34 cellular contexts compared by ENCODE assay signal in genomic region chr2:103284750-103285149, GRCh38.
"Had no signal": no experiment of that assay in that cellular context is flagged by ENCODE, and none has a peak within 500 bp of the region (broad histone marks: within the 10 kb centered on the region; RNA-seq: fewer than 3 reads in every experiment).

No MANE protein-coding gene starts in this region.

- H3K9me3 Mint-ChIP-seq: nephron progenitor cell had no signal

- H3K27ac Mint-ChIP-seq: activated naive CD4-positive, alpha-beta T cell treated with anti-CD3 and anti-CD28 coated beads, Interleukin-2, amount 10 ng/mL, durations not matched to agents 7 days and 5 days; activated naive CD8-positive, alpha-beta T cell treated with anti-CD3 and anti-CD28 coated beads, Interleukin-2, amount 10 ng/mL, durations not matched to agents 7 days and 5 days; activated T-cell treated with anti-CD3 and anti-CD28 coated beads, Interleukin-2, amount 50 U/mL, for 24 hours; naive B cell; nephron progenitor cell; stimulated activated effector memory CD8-positive, alpha-beta T cell treated with anti-CD3 and anti-CD28 coated beads, Interleukin-12 subunit alpha, Interleukin-12 subunit beta, amount 100 ng/mL, for 72 hours; stimulated activated naive CD8-positive, alpha-beta T cell treated with anti-CD3 and anti-CD28 coated beads, Interleukin-15, Interleukin-2, amounts not matched to agents 100 ng/mL and 50 ng/mL, for 24 hours had no signal

- H3K4me1 Mint-ChIP-seq: activated naive CD4-positive, alpha-beta T cell treated with anti-CD3 and anti-CD28 coated beads, Interleukin-2, amount 10 ng/mL, durations not matched to agents 7 days and 5 days; activated naive CD8-positive, alpha-beta T cell treated with anti-CD3 and anti-CD28 coated beads, Interleukin-2, amount 10 ng/mL, durations not matched to agents 7 days and 5 days; naive B cell; stimulated activated effector memory CD8-positive, alpha-beta T cell treated with anti-CD3 and anti-CD28 coated beads, Interleukin-12 subunit alpha, Interleukin-12 subunit beta, amount 100 ng/mL, for 72 hours had no signal

- H3K27me3 ChIP-seq: ascending aorta, cardiac muscle cell, colonic mucosa, ovary, sigmoid colon had no signal

- ATAC-seq: activated CD4-positive, CD25-positive, alpha-beta regulatory T cell treated with anti-CD3 and anti-CD28 coated beads, Interleukin-2, amount 50 U/mL, for 24 hours; esophagus mucosa; heart right ventricle; left cardiac atrium; left ventricle myocardium superior; stimulated activated effector memory CD8-positive, alpha-beta T cell treated with anti-CD3 and anti-CD28 coated beads, Interleukin-12 subunit alpha, Interleukin-12 subunit beta, amount 100 ng/mL, for 72 hours had no signal

- H3K36me3 ChIP-seq: ascending aorta, cardiac muscle cell, colonic mucosa, heart right ventricle, ovary, prostate gland, sigmoid colon, thoracic aorta had no signal

- H3K4me3 ChIP-seq: ascending aorta, cardiac muscle cell, colonic mucosa, heart right ventricle, ovary, prostate gland, sigmoid colon, thoracic aorta had no signal

- H3K4me1 ChIP-seq: ascending aorta, colonic mucosa, heart right ventricle, prostate gland, sigmoid colon had no signal

- H3K27me3 Mint-ChIP-seq: activated naive CD4-positive, alpha-beta T cell treated with anti-CD3 and anti-CD28 coated beads, Interleukin-2, amount 10 ng/mL, durations not matched to agents 7 days and 5 days; activated naive CD8-positive, alpha-beta T cell treated with anti-CD3 and anti-CD28 coated beads, Interleukin-2, amount 10 ng/mL, durations not matched to agents 7 days and 5 days; activated T-cell treated with anti-CD3 and anti-CD28 coated beads, Interleukin-2, amount 50 U/mL, for 24 hours; brain; naive B cell; stimulated activated naive CD8-positive, alpha-beta T cell treated with anti-CD3 and anti-CD28 coated beads, Interleukin-15, Interleukin-2, amounts not matched to agents 100 ng/mL and 50 ng/mL, for 24 hours had no signal

- H3K9me3 ChIP-seq: ascending aorta, colonic mucosa, heart right ventricle, ovary, prostate gland, sigmoid colon, thoracic aorta had no signal

- H3K4me3 Mint-ChIP-seq: activated naive CD4-positive, alpha-beta T cell treated with anti-CD3 and anti-CD28 coated beads, Interleukin-2, amount 10 ng/mL, durations not matched to agents 7 days and 5 days; activated naive CD8-positive, alpha-beta T cell treated with anti-CD3 and anti-CD28 coated beads, Interleukin-2, amount 10 ng/mL, durations not matched to agents 7 days and 5 days; activated T-cell treated with anti-CD3 and anti-CD28 coated beads, Interleukin-2, amount 50 U/mL, for 24 hours; naive B cell; nephron progenitor cell; stimulated activated effector memory CD8-positive, alpha-beta T cell treated with anti-CD3 and anti-CD28 coated beads, Interleukin-12 subunit alpha, Interleukin-12 subunit beta, amount 100 ng/mL, for 72 hours; stimulated activated naive CD8-positive, alpha-beta T cell treated with anti-CD3 and anti-CD28 coated beads, Interleukin-15, Interleukin-2, amounts not matched to agents 100 ng/mL and 50 ng/mL, for 24 hours had no signal

- H3K27ac ChIP-seq: ascending aorta, cardiac muscle cell, colonic mucosa, heart right ventricle, ovary, prostate gland, sigmoid colon, thoracic aorta, VCaP had no signal

- FAIRE-seq: keratinocyte, small intestine, urothelium cell line had no signal

- DNase-seq: activated CD4-positive, alpha-beta T cell treated with anti-CD3 and anti-CD28 coated beads for 48 hours; activated CD4-positive, alpha-beta T cell treated with anti-CD3 and anti-CD28 coated beads, Interleukin-2, amount 50 U/mL, for 48 hours; activated CD8-positive, alpha-beta memory T cell treated with anti-CD3 and anti-CD28 coated beads, Interleukin-2, amount 50 U/mL, for 4 hours; activated gamma-delta T cell; activated naive CD4-positive, alpha-beta T cell treated with anti-CD3 and anti-CD28 coated beads, Interleukin-2, amount 10 ng/mL, durations not matched to agents 7 days and 5 days; activated naive CD8-positive, alpha-beta T cell treated with anti-CD3 and anti-CD28 coated beads, Interleukin-2, amount 10 ng/mL, durations not matched to agents 7 days and 5 days; activated T-cell treated with anti-CD3 and anti-CD28 coated beads, Interleukin-2, amount 50 U/mL, for 24 hours; cerebellar nuclear complex; colonic mucosa; effector memory CD4-positive, alpha-beta T cell; foreskin fibroblast; heart right ventricle; left cardiac atrium; left ventricle myocardium superior; naive B cell; nephron progenitor cell; ovary; retina; sigmoid colon; small intestine; stimulated activated CD4-positive, alpha-beta T cell treated with anti-CD3 and anti-CD28 coated beads, Interleukin-4, amount 100 ng/mL, for 24 hours; trophoblast cell had no signal

- H3K36me3 Mint-ChIP-seq: activated naive CD4-positive, alpha-beta T cell treated with anti-CD3 and anti-CD28 coated beads, Interleukin-2, amount 10 ng/mL, durations not matched to agents 7 days and 5 days; activated naive CD8-positive, alpha-beta T cell treated with anti-CD3 and anti-CD28 coated beads, Interleukin-2, amount 10 ng/mL, durations not matched to agents 7 days and 5 days; brain; naive B cell; stimulated activated effector memory CD8-positive, alpha-beta T cell treated with anti-CD3 and anti-CD28 coated beads, Interleukin-12 subunit alpha, Interleukin-12 subunit beta, amount 100 ng/mL, for 72 hours had no signal
